In the genomic region with DNA sequence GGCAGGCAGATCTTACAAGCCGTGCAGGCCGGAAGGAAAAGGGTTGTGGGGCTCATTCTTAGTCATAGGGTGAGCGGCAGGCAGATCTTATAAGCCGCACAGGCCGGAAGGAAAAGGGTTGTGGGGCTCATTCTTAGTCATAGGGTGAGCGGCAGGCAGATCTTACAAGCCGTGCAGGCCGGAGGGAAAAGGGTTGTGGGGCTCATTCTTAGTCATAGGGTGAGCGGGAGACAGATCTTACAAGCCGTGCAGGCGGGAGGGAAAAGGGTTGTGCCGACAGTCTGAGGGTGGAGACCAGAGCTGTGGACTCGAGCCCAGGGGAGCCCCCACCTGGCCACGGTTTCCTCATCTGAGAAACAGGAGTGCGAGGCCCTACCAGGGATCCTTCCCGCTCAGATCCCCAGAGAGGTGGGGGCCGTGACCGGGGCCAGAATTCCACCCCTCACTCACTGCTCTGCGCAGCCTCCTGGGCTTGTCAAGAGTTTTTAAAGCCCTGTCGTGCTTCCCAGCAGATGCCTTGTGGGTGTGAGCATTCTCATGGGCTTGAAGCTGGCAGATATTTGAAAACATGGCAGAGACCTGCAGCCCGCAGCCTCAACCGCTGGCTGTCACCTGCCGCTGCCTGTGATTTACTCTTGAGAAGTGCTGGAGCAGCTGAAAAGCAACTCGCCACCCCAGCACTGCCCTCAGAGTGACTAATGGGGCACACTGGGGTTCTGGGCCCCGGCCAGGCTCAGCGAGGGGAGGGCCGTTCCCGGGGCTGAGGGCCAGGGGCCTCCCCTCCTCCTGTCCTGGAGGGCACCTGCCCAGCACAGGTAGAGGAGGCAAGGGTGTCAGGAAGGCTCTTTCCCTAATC, we compare ENCODE assay signal across 7 cellular contexts. TPM values are rescaled to one million over a fixed set of nuclear protein-coding genes. Genes with fewer than 3 reads are reported as not detected.
DNase-seq lines count a peak whose midpoint lies in the region; ATAC-seq and TF ChIP-seq lines count a peak whose summit lies in the region.

No MANE protein-coding gene starts in this region.

- peaks cover 3 to 87% of the 10 kb centered on the region in 2 donors for H3K27me3 ChIP-seq in left lung

- peak overlapping the region in 1 of 2 donors; percentile 18 for H3K4me3 ChIP-seq in left lung

- H3K36me3 ChIP-seq in left lung: no peaks in the 10 kb centered on the region

- H3K9me3 ChIP-seq in left lung: no peaks in the 10 kb centered on the region

- H3K4me1 ChIP-seq in left lung: peaks cover 0 to 41% of the 10 kb centered on the region in 2 donors

- peak overlapping the region in 1 of 2 donors; percentile 93 for H3K27ac ChIP-seq in left lung

- intact Hi-C loops in left lung (cut with DNase I): no loop called here

- ATAC-seq in HG03378 (IDR thresholded peaks at IDR 0.05; ENCODE audit: unreplicated experiment) (peak; percentile 83), left lung (peak; percentile 57)

- TF ChIP-seq CTCF in left lung (IDR thresholded peaks at IDR 0.05): no peak

- DNase-seq in GM19238 (ENCODE audit: insufficient read length, low spot score) (peak; percentile 88), T-helper 1 cell (peak; percentile 56 to 97 (median 68)), left lung (peak; percentile 36 to 83), NCI-H1417 treated with DMSO at 0.1 percent for 48 hours (lab: John Stamatoyannopoulos, UW) (no peak)
- DNase-seq in activated naive CD8-positive, alpha-beta T cell treated with anti-CD3 and anti-CD28 coated beads, Interleukin-2, amount 50 U/mL, for 16 hours (ENCODE audit: low read depth, low spot score): peak; percentile 15
- peak; percentile 61 for DNase-seq in stimulated activated CD8-positive, alpha-beta memory T cell treated with anti-CD3 and anti-CD28 coated beads, Interleukin-2, amount 100 ng/mL, for 48 hours (ENCODE audit: low read depth in 2 of 2)

RNA-seq across cellular contexts. Expression of a gene that starts 31.9 kb away (rescaled TPM):
- 1 to 10 TPM in 1 of 2 donors, under 1 TPM in 1; 0.12 to 3.5 TPM for total RNA-seq in left lung

RNA-seq across cellular contexts. Expression of a gene that starts 55.8 kb away (rescaled TPM):
- 10 to 100 TPM in 1 of 2 donors, 1 to 10 TPM in 1; 6.1 to 10.1 TPM for total RNA-seq in left lung
